25 cellular contexts compared by ENCODE assay signal in genomic region chr3:128198313-128198712, GRCh38. TPM values are rescaled to one million over a fixed set of nuclear protein-coding genes. Genes with fewer than 3 reads are reported as not detected.
A peak's percentile ranks its signal among the peaks of the same experiment; 100 is the strongest.
DNase-seq lines count a peak whose midpoint lies in the region; ATAC-seq, FAIRE-seq and TF ChIP-seq lines count a peak whose summit lies in the region.
"Had no signal": no experiment of that assay in that cellular context is flagged by ENCODE, and none has a peak within 500 bp of the region (broad histone marks: within the 10 kb centered on the region; RNA-seq: fewer than 3 reads in every experiment).

No MANE protein-coding gene starts in this region.

- peak; percentile 28; the same call in 2 of the 3 replicates for ATAC-seq in GM23338
- ATAC-seq in GM18858 (IDR thresholded peaks at IDR 0.05; ENCODE audit: unreplicated experiment), result no peak

- H3K79me2 ChIP-seq in GM23338 (replicated peaks; ENCODE audit: insufficient read depth), result no peaks in the 10 kb centered on the region

- H3K4me3 Mint-ChIP-seq in GM23338, result no peak overlapping the region
- H3K4me3 Mint-ChIP-seq in nephron, result no peak overlapping the region
- H3K4me3 Mint-ChIP-seq: activated CD4-positive, alpha-beta memory T cell treated with anti-CD3 and anti-CD28 coated beads, Interleukin-2, amount 10 ng/mL, durations not matched to agents 7 days and 5 days; CD8-positive, alpha-beta memory T cell; naive B cell had no signal

- no peaks in the 10 kb centered on the region for H3K9me2 ChIP-seq in GM23338 (ENCODE audit: insufficient read depth)

- no peak for FAIRE-seq in GM19239 (lab: Jason Lieb, UNC)
- FAIRE-seq: astrocyte, endothelial cell of umbilical vein, pancreas had no signal

- peaks cover 34% of the 10 kb centered on the region for H3K4me1 ChIP-seq in GM23338 (ENCODE audit: insufficient read depth)

- TF ChIP-seq CTCF in GM23338 (conservative IDR thresholded peaks at IDR 0.05; ENCODE audit: low read depth in 2 of 2) (no peak), nephron (IDR thresholded peaks at IDR 0.05; ENCODE audit: unreplicated experiment in 3 of 3) (no peak)

- no peak overlapping the region for H3K27ac Mint-ChIP-seq in GM23338
- H3K27ac Mint-ChIP-seq in nephron, result peak overlapping the region; percentile 13 to 80 (median 63)
- H3K27ac Mint-ChIP-seq: activated CD4-positive, alpha-beta memory T cell treated with anti-CD3 and anti-CD28 coated beads, Interleukin-2, amount 10 ng/mL, durations not matched to agents 7 days and 5 days; naive B cell had no signal

- no peaks in the 10 kb centered on the region for H3K27me3 Mint-ChIP-seq in GM23338 (ENCODE audit: insufficient read depth, low read depth, poor library complexity)
- no peaks in the 10 kb centered on the region for H3K27me3 Mint-ChIP-seq in nephron (ENCODE audit: low read depth)
- H3K27me3 Mint-ChIP-seq: activated CD4-positive, alpha-beta memory T cell treated with anti-CD3 and anti-CD28 coated beads, Interleukin-2, amount 10 ng/mL, durations not matched to agents 7 days and 5 days; naive B cell had no signal

- H3K4me1 Mint-ChIP-seq in GM23338 (peaks cover 45% of the 10 kb centered on the region), nephron (peaks cover 43% of the 10 kb centered on the region)
- H3K4me1 Mint-ChIP-seq: activated CD4-positive, alpha-beta memory T cell treated with anti-CD3 and anti-CD28 coated beads, Interleukin-2, amount 10 ng/mL, durations not matched to agents 7 days and 5 days had no signal

- H3K9me3 Mint-ChIP-seq in GM23338 (no peaks in the 10 kb centered on the region), nephron (peaks cover 2% of the 10 kb centered on the region)
- H3K9me3 Mint-ChIP-seq: activated CD4-positive, alpha-beta memory T cell treated with anti-CD3 and anti-CD28 coated beads, Interleukin-2, amount 10 ng/mL, durations not matched to agents 7 days and 5 days; CD8-positive, alpha-beta memory T cell; naive B cell had no signal

- no peaks in the 10 kb centered on the region for H3K27me3 ChIP-seq in GM23338 (ENCODE audit: insufficient read depth)
- H3K27me3 ChIP-seq: heart left ventricle, MG63, pancreas had no signal

- no peak overlapping the region for H2AFZ ChIP-seq in GM23338

- no peaks in the 10 kb centered on the region for H3K36me3 Mint-ChIP-seq in GM23338 (ENCODE audit: low read depth)
- H3K36me3 Mint-ChIP-seq in nephron (ENCODE audit: low read depth), result peaks cover 4% of the 10 kb centered on the region

- 0 out of 2 replicates have a peak, but pooled peaks cover 5% of the 10 kb centered on the region for H4K20me1 ChIP-seq in GM23338 (replicated peaks; ENCODE audit: insufficient read depth)

- no peaks in the 10 kb centered on the region for H3K36me3 ChIP-seq in GM23338 (ENCODE audit: insufficient read depth)
- H3K36me3 ChIP-seq: heart left ventricle, MG63, pancreas, WERI-Rb-1 had no signal

- no peak overlapping the region for H3K4me3 ChIP-seq in GM23338
- H3K4me3 ChIP-seq: heart left ventricle, MG63, pancreas had no signal

- no peak overlapping the region for H3K27ac ChIP-seq in GM23338 (ENCODE audit: low read depth)
- H3K27ac ChIP-seq: 22Rv1, heart left ventricle, pancreas, WERI-Rb-1 had no signal

- H3F3A ChIP-seq in GM23338 (replicated peaks; ENCODE audit: low read depth), result no peaks in the 10 kb centered on the region

- DNase-seq in NCI-H526 treated with DMSO at 0.1 percent for 48 hours (lab: John Stamatoyannopoulos, UW) (peak; percentile 5), NCI-H526 (lab: John Stamatoyannopoulos, UW) (no peak), GM23338 (ENCODE audit: low spot score) (no peak), epidermal melanocyte (ENCODE audit: insufficient read length, low spot score) (peak; percentile 28), GM19239 (ENCODE audit: insufficient read length, low spot score) (no peak), KG1 (lab: John Stamatoyannopoulos, UW) (no peak)
- DNase-seq: activated CD4-positive, alpha-beta memory T cell treated with anti-CD3 and anti-CD28 coated beads, Interleukin-2, amount 10 ng/mL, durations not matched to agents 7 days and 5 days; activated naive CD4-positive, alpha-beta T cell; caudate nucleus; CD8-positive, alpha-beta memory T cell; heart left ventricle; mammary epithelial cell; MG63; naive B cell; NCI-H2081 treated with DMSO at 0.1 percent for 48 hours; NCI-H446; pancreas; right cardiac atrium; stimulated activated naive CD4-positive, alpha-beta T cell treated with Interleukin-2 at 50 U/mL for 16 hours; WERI-Rb-1 had no signal

- H3K4me2 ChIP-seq in GM23338, result peak overlapping the region; percentile 39; the same call in 1 of the 2 replicates

TF ChIP-seq in GM23338, 12 proteins besides CTCF, POLR2A, EP300 and RAD21:
- TF ChIP-seq CREB1 (CRISPR knock-in tag; IDR thresholded peaks at IDR 0.05; ENCODE audit: low read depth) (no peak), ZNF462 (CRISPR knock-in tag; IDR thresholded peaks at IDR 0.05) (0 out of 2 replicates have a peak, but pooled peaks have one; percentile 16)

RNA-seq across cellular contexts. Expression of gene EEFSEC, which starts 45.0 kb away (rescaled TPM):
- 14.1 and 16.2 TPM in 2 replicates for total RNA-seq in GM23338 (2014; rRNA removed; shearing (Covaris generic))
- 9.5 and 10.1 TPM in 2 replicates for polyA plus RNA-seq in GM23338 (2016; fragmentation: Nextera tagmentation; extraction: Ambion mirVana)

Comparison
In these comparisons a context has a peak if more than half of its experiments do, and no peak if none do; other contexts are left out.
1. DNase-seq: peak in NCI-H526 treated with DMSO at 0.1 percent for 48 hours (single experiment) and epidermal melanocyte (single experiment); none in NCI-H526 (0 of 2), GM23338 (single experiment), GM19239 (single experiment) and KG1 (single experiment).